ENCODE assay signal across 30 cellular contexts in the genomic region with DNA sequence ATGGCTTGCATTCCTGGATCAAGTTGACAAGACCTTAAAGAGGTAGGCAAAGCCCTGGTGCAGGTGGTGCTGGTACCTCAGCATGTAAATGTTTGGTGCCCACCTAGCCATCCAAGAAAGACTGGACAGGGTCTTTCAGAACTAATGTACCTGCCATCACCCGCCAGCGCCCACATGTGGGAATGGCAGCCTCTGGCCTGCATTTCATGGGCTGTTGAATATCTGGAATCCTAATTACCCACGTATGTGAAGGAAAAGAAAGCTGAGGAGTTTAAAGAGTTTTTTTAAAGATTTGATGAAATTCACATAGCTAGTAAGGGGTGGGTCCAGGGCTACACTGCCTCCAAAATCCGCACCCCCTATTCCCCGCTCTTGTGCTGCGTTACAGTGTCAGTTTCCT. TPM values are rescaled to one million over a fixed set of nuclear protein-coding genes. Genes with fewer than 3 reads are reported as not detected.
"Had no signal": no experiment of that assay in that cellular context is flagged by ENCODE, and none has a peak within 500 bp of the region (broad histone marks: within the 10 kb centered on the region; RNA-seq: fewer than 3 reads in every experiment).

No MANE protein-coding gene starts in this region.

- H3K4me1 ChIP-seq: ascending aorta, breast epithelium, gastroesophageal sphincter had no signal

- DNase-seq: activated CD4-positive, alpha-beta memory T cell treated with anti-CD3 and anti-CD28 coated beads, Interleukin-2, amount 10 ng/mL, durations not matched to agents 7 days and 5 days; activated CD4-positive, alpha-beta T cell treated with anti-CD3 and anti-CD28 coated beads for 1 hour; activated CD4-positive, alpha-beta T cell treated with anti-CD3 and anti-CD28 coated beads for 4 hours; activated CD4-positive, alpha-beta T cell treated with anti-CD3 and anti-CD28 coated beads, Interleukin-2, amount 10 ng/mL, durations not matched to agents 7 days and 5 days; activated CD4-positive, alpha-beta T cell treated with anti-CD3 and anti-CD28 coated beads, Interleukin-2, amount 50 U/mL, for 4 hours; activated CD8-positive, alpha-beta memory T cell treated with anti-CD3 and anti-CD28 coated beads, Interleukin-2, amount 50 U/mL, for 48 hours; activated gamma-delta T cell; activated naive CD4-positive, alpha-beta T cell; activated naive CD4-positive, alpha-beta T cell treated with anti-CD3 and anti-CD28 coated beads, Interleukin-2, amount 10 ng/mL, durations not matched to agents 7 days and 5 days; activated naive CD8-positive, alpha-beta T cell treated with anti-CD3 and anti-CD28 coated beads, Interleukin-2, amount 10 ng/mL, durations not matched to agents 7 days and 5 days; activated T-cell treated with anti-CD3 and anti-CD28 coated beads for 4 hours; activated T-cell treated with anti-CD3 and anti-CD28 coated beads, Interleukin-2, amount 50 U/mL, for 24 hours; activated T-cell treated with anti-CD3 and anti-CD28 coated beads, Interleukin-2, amount 50 U/mL, for 72 hours; central memory CD4-positive, alpha-beta T cell; cerebellar nuclear complex; dorsolateral prefrontal cortex; effector memory CD4-positive, alpha-beta T cell; endodermal cell; esophagus squamous epithelium; foreskin melanocyte; T-helper 2 cell had no signal

- H3K27me3 ChIP-seq: ascending aorta, breast epithelium, cardiac muscle cell, dorsolateral prefrontal cortex, gastroesophageal sphincter had no signal

- H3K36me3 ChIP-seq: ascending aorta, breast epithelium, cardiac muscle cell, esophagus squamous epithelium, gastroesophageal sphincter had no signal

- H3K4me3 ChIP-seq: ascending aorta, breast epithelium, cardiac muscle cell, coronary artery, dorsolateral prefrontal cortex, esophagus squamous epithelium, gastroesophageal sphincter had no signal

- ATAC-seq: activated naive CD4-positive, alpha-beta T cell treated with anti-CD3 and anti-CD28 coated beads, Interleukin-2, amount 50 U/mL, for 72 hours; activated T-cell treated with anti-CD3 and anti-CD28 coated beads, Interleukin-2, amount 50 U/mL, for 72 hours; gastroesophageal sphincter; WTC11 had no signal

- H3K27ac ChIP-seq: ascending aorta, breast epithelium, cardiac muscle cell, coronary artery, dorsolateral prefrontal cortex, esophagus squamous epithelium, gastroesophageal sphincter, VCaP had no signal

RNA-seq across cellular contexts. Expression of a gene that starts 8.6 kb away (rescaled TPM):
- total RNA-seq: activated CD4-positive, alpha-beta memory T cell treated with anti-CD3 and anti-CD28 coated beads, Interleukin-2, amount 10 ng/mL, durations not matched to agents 7 days and 5 days; activated CD4-positive, alpha-beta T cell treated with anti-CD3 and anti-CD28 coated beads, Interleukin-2, amount 10 ng/mL, durations not matched to agents 7 days and 5 days; activated naive CD8-positive, alpha-beta T cell treated with anti-CD3 and anti-CD28 coated beads, Interleukin-2, amount 10 ng/mL, durations not matched to agents 7 days and 5 days; T-helper 1 cell treated with Interleukin-12 subunit alpha and Interleukin-12 subunit beta and Interleukin-4 antibody, amounts not matched to agents 30 ng/mL and 1 ng/mL, for 36 hours had no signal
